In the genomic region with DNA sequence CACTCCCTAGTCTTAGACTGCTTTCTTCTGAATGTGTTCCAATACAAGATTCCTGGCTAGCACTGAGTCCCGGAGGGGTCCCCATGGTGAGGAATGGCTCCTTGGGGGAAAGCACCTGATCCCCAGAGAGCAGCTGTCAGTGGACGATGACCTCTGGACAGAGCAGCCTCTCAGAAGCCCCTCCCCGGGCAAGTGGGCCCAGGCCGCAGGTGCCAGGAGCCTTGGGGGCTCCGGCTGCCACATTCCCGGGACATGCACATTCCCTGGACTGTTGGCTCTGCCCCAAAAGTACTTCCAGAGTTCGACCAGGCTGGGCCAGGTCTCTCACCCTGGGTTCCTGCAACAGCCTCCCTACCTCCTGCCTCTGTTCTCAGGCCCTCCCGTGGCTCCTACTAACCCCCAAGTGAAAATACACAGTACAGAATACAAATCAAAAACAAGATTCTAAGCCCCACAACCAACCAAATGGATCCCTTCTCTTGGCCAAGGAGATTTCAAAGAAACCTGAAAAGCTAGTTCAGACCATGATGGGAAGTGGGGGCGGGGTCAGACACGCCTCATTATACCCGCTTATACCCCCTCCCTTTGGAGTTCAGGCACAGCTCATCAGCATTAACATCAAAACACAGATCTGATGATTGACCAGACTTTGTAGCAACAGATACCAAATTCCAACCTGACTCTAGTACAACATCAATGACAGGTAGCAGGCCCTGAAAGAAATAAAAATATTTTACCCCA, we compare ENCODE assay signal across 19 cellular contexts. TPM values are rescaled to one million over a fixed set of nuclear protein-coding genes. Genes with fewer than 3 reads are reported as not detected.
A peak's percentile ranks its signal among the peaks of the same experiment; 100 is the strongest.
DNase-seq lines count a peak whose midpoint lies in the region; ATAC-seq and TF ChIP-seq lines count a peak whose summit lies in the region.
"Had no signal": no experiment of that assay in that cellular context is flagged by ENCODE, and none has a peak within 500 bp of the region (broad histone marks: within the 10 kb centered on the region; RNA-seq: fewer than 3 reads in every experiment).

No MANE protein-coding gene starts in this region.

- H3K14ac ChIP-seq in IMR-90 (replicated peaks; ENCODE audit: low read depth, low read length) = no peak overlapping the region

- no peak overlapping the region for H3K23ac ChIP-seq in IMR-90 (ENCODE audit: low read depth, low read length)

- H3K4ac ChIP-seq in IMR-90 (ENCODE audit: low read depth, low read length) = no peak overlapping the region

- H3K36me3 ChIP-seq in right atrium auricular region = peaks cover 52% of the 10 kb centered on the region
- peaks cover 30% of the 10 kb centered on the region for H3K36me3 ChIP-seq in IMR-90 (ENCODE audit: control insufficient read depth, insufficient read depth, low read length)
- H3K36me3 ChIP-seq in left lung = peaks cover 0 to 50% of the 10 kb centered on the region in 2 donors
- H3K36me3 ChIP-seq in upper lobe of right lung = peaks cover 44% of the 10 kb centered on the region
- peaks cover 0 to 5% of the 10 kb centered on the region in 2 donors for H3K36me3 ChIP-seq in prostate gland

- no peak overlapping the region for H2BK120ac ChIP-seq in IMR-90 (ENCODE audit: low read depth, low read length)

- H2AK9ac ChIP-seq in IMR-90 (replicated peaks; ENCODE audit: low read depth, low read length, poor library complexity) = peak overlapping the region; percentile 82

- no peaks in the 10 kb centered on the region for H3K9me3 ChIP-seq in right cardiac atrium (ENCODE audit: control insufficient read depth, low read length)
- no peaks in the 10 kb centered on the region for H3K9me3 ChIP-seq in right atrium auricular region
- no peaks in the 10 kb centered on the region for H3K9me3 ChIP-seq in IMR-90 (ENCODE audit: control insufficient read depth, insufficient read depth, low read length)
- no peaks in the 10 kb centered on the region for H3K9me3 ChIP-seq in left lung
- no peaks in the 10 kb centered on the region for H3K9me3 ChIP-seq in upper lobe of right lung
- no peaks in the 10 kb centered on the region for H3K9me3 ChIP-seq in prostate gland
- H3K9me3 ChIP-seq: Caco-2, HAP-1 had no signal

- no peak overlapping the region for H4K91ac ChIP-seq in IMR-90 (ENCODE audit: insufficient read depth, low read depth, low read length)

- no peak for TF ChIP-seq RAD21 in IMR-90 (IDR thresholded peaks at IDR 0.05; ENCODE audit: low read length)

- no peaks in the 10 kb centered on the region; the same call in 1 of the 2 replicates for H4K20me1 ChIP-seq in IMR-90 (ENCODE audit: insufficient read depth, low read length)

- H2AK5ac ChIP-seq in IMR-90 (ENCODE audit: low read depth, low read length) = no peak overlapping the region

- peaks cover 3 to 16% of the 10 kb centered on the region in 2 experiments for H3K79me1 ChIP-seq in IMR-90 (ENCODE audit: low read depth in 1 of 2, low read length in 2 of 2)

- H3K9ac ChIP-seq in IMR-90 (ENCODE audit: low read depth, low read length) = no peak overlapping the region

- POLR2A ChIA-PET in IMR-90 (lab: Charles Lee; ENCODE audit: unreplicated experiment) = no interaction called here

- TF ChIP-seq POLR2A in IMR-90 (IDR thresholded peaks at IDR 0.05; ENCODE audit: low read depth, low read length) = no peak
- TF ChIP-seq POLR2A in prostate gland (IDR thresholded peaks at IDR 0.05) = no peak

- no peak overlapping the region for H2BK20ac ChIP-seq in IMR-90 (ENCODE audit: low read depth, low read length)

- TF ChIP-seq CTCF in right atrium auricular region (IDR thresholded peaks at IDR 0.05) (no peak), IMR-90 (conservative IDR thresholded peaks at IDR 0.05; ENCODE audit: low read depth, low read length) (no peak), left lung (IDR thresholded peaks at IDR 0.05) (no peak), upper lobe of right lung (IDR thresholded peaks at IDR 0.05) (no peak), prostate gland (IDR thresholded peaks at IDR 0.05) (no peak)

- H3K4me2 ChIP-seq in IMR-90 (ENCODE audit: low read depth, low read length) = no peak overlapping the region

- 90% methylated on average over 11 of the region's 11 CpGs for WGBS in right cardiac atrium
- WGBS in IMR-90 (ENCODE audit: extremely low coverage in 2 of 2, insufficient read length in 1 of 2), 2 experiments = 95% methylated on average over 4 of the region's 11 CpGs; no CpG with 5 or more reads in 1 of the 2 experiments
- WGBS in prostate gland = 62% methylated on average over 9 of the region's 11 CpGs

- H3K27me3 ChIP-seq in right cardiac atrium (ENCODE audit: control insufficient read depth, insufficient read depth) (no peaks in the 10 kb centered on the region), right atrium auricular region (no peaks in the 10 kb centered on the region), IMR-90 (ENCODE audit: control insufficient read depth, insufficient read depth, low read length) (no peaks in the 10 kb centered on the region), left lung (no peaks in the 10 kb centered on the region), upper lobe of right lung (no peaks in the 10 kb centered on the region), prostate gland (replicated peaks; ENCODE audit: insufficient read depth) (no peaks in the 10 kb centered on the region)

- ATAC-seq in right cardiac atrium = no peak
- ATAC-seq in IMR-90 (ENCODE audit: low read depth) = no peak
- peak; percentile 10 for ATAC-seq in left lung
- no peak for ATAC-seq in upper lobe of right lung
- ATAC-seq: K562, SK-N-SH treated with all-trans-retinoic acid at 6 μM for 48 hours had no signal

- no peak overlapping the region for H2BK15ac ChIP-seq in IMR-90 (ENCODE audit: low read depth, low read length)

- H2BK5ac ChIP-seq in IMR-90 (ENCODE audit: low read depth, low read length, poor library complexity, severe bottlenecking) = no peak overlapping the region

- no peak overlapping the region for H2AFZ ChIP-seq in IMR-90 (replicated peaks; ENCODE audit: low read length, poor library complexity)

- no peak overlapping the region for H4K5ac ChIP-seq in IMR-90 (ENCODE audit: low read depth, low read length)

- DNase-seq in right cardiac atrium (peak in 2 of 3 donors; percentile 4 to 31), right atrium auricular region (ENCODE audit: low spot score) (no peak), IMR-90 (no peak), left lung (peak in 1 of 2 donors; percentile 57), upper lobe of right lung (no peak), NCI-H748 treated with DMSO at 0.1 percent for 48 hours (lab: John Stamatoyannopoulos, UW) (no peak), prostate gland (ENCODE audit: low spot score) (no peak)
- DNase-seq: Caco-2, MV-4-11, NCI-H1417, NCI-H187, NCI-H2107, NCI-H510A treated with DMSO at 0.1 percent for 48 hours, RPMI8226, SIG-M5 had no signal

- no peak overlapping the region for H3K4me3 ChIP-seq in right cardiac atrium (ENCODE audit: low read length)
- no peak overlapping the region for H3K4me3 ChIP-seq in right atrium auricular region
- no peak overlapping the region for H3K4me3 ChIP-seq in IMR-90 (ENCODE audit: insufficient read depth, low read depth, low read length)
- H3K4me3 ChIP-seq in left lung = no peak overlapping the region
- H3K4me3 ChIP-seq in upper lobe of right lung = no peak overlapping the region
- H3K4me3 ChIP-seq in prostate gland = no peak overlapping the region
- H3K4me3 ChIP-seq: HAP-1, K562 had no signal

- intact Hi-C loops in right cardiac atrium (cut with DNase I) = no loop called here
- intact Hi-C loops in IMR-90 (cut with micrococcal nuclease) = no loop called here
- intact Hi-C loops in left lung (cut with DNase I) = no loop called here
- intact Hi-C loops in upper lobe of right lung (cut with DNase I) = no loop called here
- intact Hi-C loops in prostate gland (cut with DNase I) = no loop called here

- BruUV-seq in IMR-90 (replicated peaks; lab: Mats Ljungman, UMichigan) = no TSS peak

- H3K27ac ChIP-seq in right cardiac atrium (ENCODE audit: low read length) (no peak overlapping the region), right atrium auricular region (no peak overlapping the region), IMR-90 (ENCODE audit: insufficient read depth, low read length) (no peak overlapping the region), left lung (peak overlapping the region in 1 of 2 donors; percentile 33), upper lobe of right lung (peak overlapping the region; percentile 72), prostate gland (no peak overlapping the region)

- H3K9me1 ChIP-seq in IMR-90 (ENCODE audit: insufficient read depth, low read length) = peaks cover 3% of the 10 kb centered on the region; the same call in 1 of the 2 replicates

- H3K56ac ChIP-seq in IMR-90 (ENCODE audit: extremely low read depth, insufficient read depth, low read length) = no peak overlapping the region

- no peaks in the 10 kb centered on the region for H3K4me1 ChIP-seq in right cardiac atrium (ENCODE audit: control insufficient read depth, insufficient read depth, low read length)
- H3K4me1 ChIP-seq in right atrium auricular region = peaks cover 0 to 11% of the 10 kb centered on the region in 2 donors
- H3K4me1 ChIP-seq in IMR-90 (ENCODE audit: control insufficient read depth, insufficient read depth, low read length) = peaks cover 2% of the 10 kb centered on the region; the same call in 1 of the 2 replicates
- H3K4me1 ChIP-seq in left lung = no peaks in the 10 kb centered on the region
- no peaks in the 10 kb centered on the region for H3K4me1 ChIP-seq in upper lobe of right lung
- H3K4me1 ChIP-seq in prostate gland (replicated peaks) = no peaks in the 10 kb centered on the region
- H3K4me1 ChIP-seq: Caco-2, HAP-1 had no signal

- H3K18ac ChIP-seq in IMR-90 (ENCODE audit: low read depth, low read length) = no peak overlapping the region

- H4K8ac ChIP-seq in IMR-90 (ENCODE audit: low read depth in 2 of 2, low read length in 2 of 2) = no peak overlapping the region

- in situ Hi-C loops in IMR-90 (cut with MboI; ENCODE audit: low sequenced_read_pairs) = no loop called here

- CTCF ChIA-PET in IMR-90 (lab: Yijun Ruan, JAX) = no interaction called here

- dilution Hi-C loops in IMR-90 (cut with HindIII; ENCODE audit: low sequenced_read_pairs, unreplicated experiment) = no loop called here

RNA-seq across cellular contexts. Expression of gene BTBD6, which starts 23.3 kb away (rescaled TPM):
- total RNA-seq in right cardiac atrium (10 to 100 TPM; 28.1 to 40.5 (median 35.8) TPM), right atrium auricular region (10 to 100 TPM; 26.9 to 34.9 TPM), IMR-90 (2012; rRNA removed) (31.4 and 43.9 TPM in 2 replicates), left lung (10 to 100 TPM; 45.4 to 52.6 TPM), upper lobe of right lung (51.3 TPM), prostate gland (10 to 100 TPM; 60.0 to 82.5 TPM)
- polyA plus RNA-seq in right cardiac atrium (42.2 TPM), IMR-90 (2012; rRNA removed) (33.9 and 37.4 TPM in 2 replicates)
- 41.8 and 43.5 TPM in 2 replicates for polyA plus RNA-seq in IMR-90 (2012; cell fraction: cytosol; rRNA removed)
- 99.5 and 153 TPM in 2 replicates for polyA plus RNA-seq in IMR-90 (2012; cell fraction: nucleus; rRNA removed; ENCODE audit: low replicate concordance)
- total RNA-seq: K562 had no signal
- polyA plus RNA-seq: K562 had no signal

RNA-seq across cellular contexts. Expression of gene NUDT14, which starts 43.9 kb away (rescaled TPM):
- total RNA-seq in right cardiac atrium (10 to 100 TPM; 23.9 to 35.5 (median 32.0) TPM), right atrium auricular region (10 to 100 TPM; 17.1 to 18.9 TPM), IMR-90 (2012; rRNA removed) (5.6 and 6.4 TPM in 2 replicates), left lung (10 to 100 TPM; 52.5 to 77.5 TPM), upper lobe of right lung (59.1 TPM), prostate gland (10 to 100 TPM; 32.9 to 36.5 TPM)
- polyA plus RNA-seq in right cardiac atrium (31.4 TPM), IMR-90 (2012; rRNA removed) (9.3 and 11.8 TPM in 2 replicates)
- polyA plus RNA-seq in IMR-90 (2012; cell fraction: cytosol; rRNA removed) = 25.5 TPM in 2 replicates
- polyA plus RNA-seq in IMR-90 (2012; cell fraction: nucleus; rRNA removed; ENCODE audit: low replicate concordance) = 12.8 and 30.0 TPM in 2 replicates

RNA-seq across cellular contexts. Expression of gene JAG2, which starts 56.4 kb away (rescaled TPM):
- total RNA-seq in right cardiac atrium (10 to 100 TPM; 16.5 to 21.3 (median 17.4) TPM), right atrium auricular region (10 to 100 TPM; 14.5 to 17.3 TPM), IMR-90 (2012; rRNA removed) (0.18 and 0.28 TPM in 2 replicates), left lung (10 to 100 TPM; 32.0 to 34.2 TPM), upper lobe of right lung (31.2 TPM), prostate gland (10 to 100 TPM; 26.8 to 30.5 TPM)
- polyA plus RNA-seq in right cardiac atrium (17.8 TPM), IMR-90 (2012; rRNA removed) (0.20 and 0.58 TPM in 2 replicates)
- 0.25 and 0.58 TPM in 2 replicates for polyA plus RNA-seq in IMR-90 (2012; cell fraction: cytosol; rRNA removed)
- polyA plus RNA-seq in IMR-90 (2012; cell fraction: nucleus; rRNA removed; ENCODE audit: low replicate concordance) = 3.9 and 5.8 TPM in 2 replicates
- polyA plus RNA-seq: CD14-positive monocyte had no signal

Comparison
In these comparisons a context has a peak if more than half of its experiments do, and no peak if none do; other contexts are left out.
1. DNase-seq: peak in right cardiac atrium (2 of 3); none in right atrium auricular region (single experiment), IMR-90 (single experiment), upper lobe of right lung (single experiment), NCI-H748 treated with DMSO at 0.1 percent for 48 hours (single experiment) and prostate gland (single experiment).
2. RNA of gene JAG2, which starts 56.4 kb away (total RNA-seq): 32.0 to 34.2 TPM in left lung, 31.2 TPM in upper lobe of right lung (single experiment), 26.8 to 30.5 TPM in prostate gland, 16.5 to 21.3 TPM in right cardiac atrium and 14.5 to 17.3 TPM in right atrium auricular region; 0.18 to 0.28 TPM in IMR-90; every median in the first group is over 10 times any median in the second.